8 cellular contexts compared by ENCODE assay signal in genomic region chr1:165598676-165599059, GRCh38. TPM values are rescaled to one million over a fixed set of nuclear protein-coding genes. Genes with fewer than 3 reads are reported as not detected.
A peak's percentile ranks its signal among the peaks of the same experiment; 100 is the strongest.
DNase-seq lines count a peak whose midpoint lies in the region; ATAC-seq and TF ChIP-seq lines count a peak whose summit lies in the region.

No MANE protein-coding gene starts in this region.

- H3K27me3 Mint-ChIP-seq in activated naive CD8-positive, alpha-beta T cell: peaks cover 16% of the 10 kb centered on the region

- TF ChIP-seq CTCF in cardiac muscle cell (IDR thresholded peaks at IDR 0.05; ENCODE audit: low read depth, low read length) (no peak), thoracic aorta (IDR thresholded peaks at IDR 0.05) (no peak)

- H3K4me3 ChIP-seq in cardiac muscle cell: peak overlapping the region; percentile 54
- peak overlapping the region; percentile 84 for H3K4me3 ChIP-seq in thoracic aorta

- no peaks in the 10 kb centered on the region for H3K9me3 ChIP-seq in cardiac muscle cell (ENCODE audit: low read depth)
- H3K9me3 ChIP-seq in thoracic aorta: no peaks in the 10 kb centered on the region

- peaks cover 22% of the 10 kb centered on the region for H3K4me1 Mint-ChIP-seq in activated naive CD8-positive, alpha-beta T cell (ENCODE audit: low read depth)

- peak overlapping the region; percentile 89 for H3K4me3 Mint-ChIP-seq in activated naive CD8-positive, alpha-beta T cell

- H3K36me3 ChIP-seq in cardiac muscle cell (no peaks in the 10 kb centered on the region), thoracic aorta (no peaks in the 10 kb centered on the region)

- ATAC-seq in left ventricle myocardium superior: no peak
- ATAC-seq in thoracic aorta (ENCODE audit: insufficient number of reproducible peaks, low FRiP score, low read depth): no peak

- intact Hi-C loops in left ventricle myocardium superior (cut with micrococcal nuclease): no loop called here

- DNase-seq in cardiac muscle cell (ENCODE audit: low read depth in 1 of 2, low spot score in 1 of 2): no peak
- no peak for DNase-seq in left ventricle myocardium superior
- DNase-seq in kidney tubule cell (ENCODE audit: low spot score): peak; percentile 21
- no peak for DNase-seq in thoracic aorta (ENCODE audit: low spot score)
- no peak for DNase-seq in MV-4-11 (lab: John Stamatoyannopoulos, UW)
- no peak for DNase-seq in activated effector memory CD4-positive, alpha-beta T cell treated with anti-CD3 and anti-CD28 coated beads, Interleukin-2, amount 50 U/mL, for 16 hours
- no peak for DNase-seq in activated CD8-positive, alpha-beta memory T cell treated with anti-CD3 and anti-CD28 coated beads for 24 hours

- H3K27ac ChIP-seq in cardiac muscle cell: peak overlapping the region; percentile 70
- peak overlapping the region; percentile 44 to 77 for H3K27ac ChIP-seq in thoracic aorta

- H3K27me3 ChIP-seq in cardiac muscle cell: peaks cover 13% of the 10 kb centered on the region
- H3K27me3 ChIP-seq in thoracic aorta (replicated peaks; ENCODE audit: insufficient read depth): no peaks in the 10 kb centered on the region

- no peaks in the 10 kb centered on the region for H3K9me3 Mint-ChIP-seq in activated naive CD8-positive, alpha-beta T cell (ENCODE audit: low read depth)

- no peaks in the 10 kb centered on the region for H3K36me3 Mint-ChIP-seq in activated naive CD8-positive, alpha-beta T cell

- H3K4me1 ChIP-seq in cardiac muscle cell (ENCODE audit: low read depth) (no peaks in the 10 kb centered on the region), thoracic aorta (ENCODE audit: control insufficient read depth in 1 of 2, low read depth in 2 of 2) (peaks cover 5 to 6% of the 10 kb centered on the region in 2 donors)

- H3K27ac Mint-ChIP-seq in activated naive CD8-positive, alpha-beta T cell: peak overlapping the region; percentile 83

RNA-seq across cellular contexts. Expression of gene MGST3, which starts 32.4 kb away (rescaled TPM):
- total RNA-seq in cardiac muscle cell (284 and 358 TPM in 2 replicates), left ventricle myocardium superior (648 TPM), thoracic aorta (100 to 1,000 TPM; 160 to 252 TPM)
- polyA plus RNA-seq in cardiac muscle cell: 930 and 972 TPM in 2 replicates

RNA-seq across cellular contexts. Expression of gene LRRC52, which starts 54.9 kb away (rescaled TPM):
- total RNA-seq in cardiac muscle cell (0.77 TPM in 1 of 2 replicates, not detected in the other), left ventricle myocardium superior (not detected), thoracic aorta (not detected)
- 0.20 TPM in 1 of 2 replicates, not detected in the other for polyA plus RNA-seq in cardiac muscle cell
